8 cellular contexts compared by ENCODE assay signal in the genomic region with DNA sequence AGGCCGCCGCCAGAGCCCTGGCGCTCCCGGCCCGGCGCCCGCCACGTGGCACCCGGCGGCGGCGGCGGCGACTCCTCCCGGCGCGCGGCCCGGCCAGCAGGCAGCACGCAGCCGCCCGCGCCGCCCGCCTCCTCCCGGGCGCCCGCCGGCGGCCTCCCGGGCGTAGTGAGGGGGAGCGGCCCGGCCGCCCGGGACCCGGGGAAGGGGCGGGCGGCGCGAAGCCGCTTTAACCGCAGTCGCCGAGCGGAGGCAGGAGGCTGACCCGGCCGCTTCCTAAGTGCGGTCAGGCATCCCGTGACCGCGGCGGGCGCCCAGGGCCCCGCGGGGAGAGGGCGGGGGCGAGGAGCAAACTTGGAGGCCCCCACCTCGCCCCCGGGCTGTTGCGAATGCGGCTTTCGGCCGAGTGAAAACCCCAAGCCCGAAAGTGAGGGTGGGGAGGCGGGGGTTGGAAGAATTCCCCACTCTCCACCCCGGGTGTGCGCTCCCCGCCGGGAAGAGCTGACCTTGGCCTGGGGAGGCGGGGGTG. TPM values are rescaled to one million over a fixed set of nuclear protein-coding genes. Genes with fewer than 3 reads are reported as not detected.
A peak's percentile ranks its signal among the peaks of the same experiment; 100 is the strongest.
DNase-seq lines count a peak whose midpoint lies in the region; ATAC-seq and TF ChIP-seq lines count a peak whose summit lies in the region.

No MANE protein-coding gene starts in this region.

- DNase-seq in DND-41, result peak; percentile 75
- DNase-seq in LHCN-M2 (ENCODE audit: low read depth), result peak; percentile 24
- peak in 1 of 3 donors; percentile 86 for DNase-seq in right lobe of liver
- DNase-seq in stimulated activated CD8-positive, alpha-beta memory T cell treated with anti-CD3 and anti-CD28 coated beads, Interleukin-4, amount 100 ng/mL, for 24 hours (ENCODE audit: low read depth), result peak; percentile 47
- no peak for DNase-seq in NCI-H187 (lab: John Stamatoyannopoulos, UW)

- intact Hi-C loops in right lobe of liver (cut with DNase I), result loop anchor here (5.0 to 10.0 kb wide), 3 partner anchors 47 to 349 kb away; no protein-coding TSS in a partner anchor

- H3K4me3 ChIP-seq in DND-41 (ENCODE audit: low read depth in 1 of 2, low read length in 2 of 2) (peak overlapping the region in 1 of 2 experiments; percentile 82; a peak in 3 of 4 replicates), ectodermal cell (ENCODE audit: insufficient read depth, low read depth, low read length) (peak overlapping the region; percentile 65), right lobe of liver (peak overlapping the region; percentile 44 to 78 (median 66))

- peak; percentile 65 for TF ChIP-seq POLR2A in right lobe of liver (IDR thresholded peaks at IDR 0.05)

- H3K27ac ChIP-seq in DND-41 (ENCODE audit: low read length) (no peak overlapping the region), ectodermal cell (ENCODE audit: insufficient read depth, low read depth, low read length, poor library complexity, severe bottlenecking) (peak overlapping the region; percentile 85), right lobe of liver (peak overlapping the region; percentile 93 to 97 (median 95))

- H3K4me2 ChIP-seq in DND-41 (ENCODE audit: insufficient read depth, low read length), result peak overlapping the region; percentile 89

- 1% methylated on average over 70 to 71 of the region's 71 CpGs for WGBS in ectodermal cell, 2 experiments
- WGBS in right lobe of liver (ENCODE audit: insufficient coverage, low coverage, low lambda C conversion rate, missing lambda C conversion rate), result no CpG with 5 or more reads among the region's 71 CpGs

- H2AFZ ChIP-seq in DND-41 (ENCODE audit: low read depth, low read length), result no peak overlapping the region

- H3K27me3 ChIP-seq in DND-41 (ENCODE audit: insufficient read depth, low read length, poor library complexity) (peaks cover 75% of the 10 kb centered on the region), ectodermal cell (ENCODE audit: control insufficient read depth, insufficient read depth, low read length, poor library complexity, severe bottlenecking) (peaks cover 46% of the 10 kb centered on the region), right lobe of liver (no peaks in the 10 kb centered on the region)

- ATAC-seq in DND-41 (ENCODE audit: insufficient read depth, low read depth) (peak; percentile 13), GM21737 (IDR thresholded peaks at IDR 0.05; ENCODE audit: unreplicated experiment) (peak; percentile 14), right lobe of liver (no peak)
- peak; percentile 9 to 11 for ATAC-seq in activated CD4-positive, CD25-positive, alpha-beta regulatory T cell treated with anti-CD3 and anti-CD28 coated beads, Interleukin-2, amount 50 U/mL, for 24 hours

- H3K9me3 ChIP-seq in DND-41 (ENCODE audit: insufficient read depth, low read length, severe bottlenecking) (no peaks in the 10 kb centered on the region), ectodermal cell (ENCODE audit: control insufficient read depth, low read length) (no peaks in the 10 kb centered on the region), right lobe of liver (no peaks in the 10 kb centered on the region)

- peaks cover 29% of the 10 kb centered on the region for H3K79me2 ChIP-seq in DND-41 (ENCODE audit: insufficient read depth, low read length)

- TF ChIP-seq CTCF in DND-41 (IDR thresholded peaks at IDR 0.05; ENCODE audit: borderline replicate concordance, extremely low read depth, low read length, poor library complexity, severe bottlenecking) (no peak), right lobe of liver (IDR thresholded peaks at IDR 0.05) (peak in 1 of 4 donors; percentile 4)

- peak overlapping the region; percentile 68; the same call in 1 of the 2 replicates for H3K9ac ChIP-seq in DND-41 (ENCODE audit: low read depth, low read length)

- H4K20me1 ChIP-seq in DND-41 (ENCODE audit: insufficient read depth, low read length), result peaks cover 37% of the 10 kb centered on the region

- H3K4me1 ChIP-seq in DND-41 (ENCODE audit: insufficient read depth, low read length) (peaks cover 68% of the 10 kb centered on the region), ectodermal cell (ENCODE audit: control insufficient read depth, insufficient read depth, low read length) (peaks cover 52% of the 10 kb centered on the region), right lobe of liver (peaks cover 0 to 51% (median 17%) of the 10 kb centered on the region in 4 donors)

- H3K36me3 ChIP-seq in DND-41 (ENCODE audit: insufficient read depth, low read length) (peaks cover 24% of the 10 kb centered on the region), ectodermal cell (ENCODE audit: control insufficient read depth, insufficient read depth, low read length) (no peaks in the 10 kb centered on the region), right lobe of liver (no peaks in the 10 kb centered on the region)

RNA-seq across cellular contexts. Expression of gene HES1, which starts 1.7 kb away (rescaled TPM):
- 0.52 and 1.2 TPM in 2 replicates for total RNA-seq in LHCN-M2 (2014; rRNA removed)
- polyA plus RNA-seq in LHCN-M2 (2012), result 0.09 TPM
- 29.4 TPM for polyA plus RNA-seq in ectodermal cell (2013, experiment 1 of 4)
- 43.1 TPM for polyA plus RNA-seq in ectodermal cell (2013, experiment 2 of 4)
- polyA plus RNA-seq in ectodermal cell (2013, experiment 3 of 4), result 35.3 TPM
- polyA plus RNA-seq in ectodermal cell (2013, experiment 4 of 4), result 31.9 TPM
- total RNA-seq in right lobe of liver, result 10 to 100 TPM; 12.9 to 40.3 (median 23.4) TPM

Comparison
In these comparisons a context has a peak if more than half of its experiments do, and no peak if none do; other contexts are left out.
1. ATAC-seq: peak in DND-41 (single experiment), GM21737 (single experiment) and activated CD4-positive, CD25-positive, alpha-beta regulatory T cell treated with anti-CD3 and anti-CD28 coated beads, Interleukin-2, amount 50 U/mL, for 24 hours (2 of 2); none in right lobe of liver (0 of 4).
2. DNase-seq: peak in DND-41 (single experiment), LHCN-M2 (single experiment) and stimulated activated CD8-positive, alpha-beta memory T cell treated with anti-CD3 and anti-CD28 coated beads, Interleukin-4, amount 100 ng/mL, for 24 hours (single experiment); none in NCI-H187 (0 of 2).